In genomic region chr1:235635938-235636663, GRCh38 we compare ENCODE assay signal across 20 cellular contexts. TPM values are rescaled to one million over a fixed set of nuclear protein-coding genes. Genes with fewer than 3 reads are reported as not detected.
DNase-seq lines count a peak whose midpoint lies in the region; ATAC-seq and TF ChIP-seq lines count a peak whose summit lies in the region.
"Had no signal": no experiment of that assay in that cellular context is flagged by ENCODE, and none has a peak within 500 bp of the region (broad histone marks: within the 10 kb centered on the region; RNA-seq: fewer than 3 reads in every experiment).

No MANE protein-coding gene starts in this region.

- no peaks in the 10 kb centered on the region for H3F3A ChIP-seq in Loucy (ENCODE audit: low read depth)

- H3K4me3 ChIP-seq in GM12864 (ENCODE audit: low read depth, low read length) (no peak overlapping the region), Loucy (ENCODE audit: low read length, poor library complexity, severe bottlenecking) (no peak overlapping the region), endodermal cell (ENCODE audit: low read length) (no peak overlapping the region), osteoblast (ENCODE audit: insufficient read depth, low read length) (no peak overlapping the region), Caco-2 (ENCODE audit: low read depth, low read length) (no peak overlapping the region)
- H3K4me3 ChIP-seq: esophagus muscularis mucosa, tibial nerve had no signal

- intact Hi-C loops in Caco-2 (cut with micrococcal nuclease; ENCODE audit: unreplicated experiment): no loop called here

- no peak overlapping the region; the same call in 1 of the 2 replicates for H2AFZ ChIP-seq in Loucy (ENCODE audit: low read length)
- no peak overlapping the region for H2AFZ ChIP-seq in osteoblast (ENCODE audit: low read length)

- H3K9me3 Mint-ChIP-seq in endodermal cell: no peaks in the 10 kb centered on the region
- H3K9me3 Mint-ChIP-seq in Caco-2 (ENCODE audit: unreplicated experiment): no peaks in the 10 kb centered on the region
- H3K9me3 Mint-ChIP-seq: T-helper 1 cell treated with Interleukin-12 subunit alpha and Interleukin-12 subunit beta and Interleukin-4 antibody, amounts not matched to agents 30 μg/mL and 1 μg/mL, for 36 hours had no signal

- H3K27me3 Mint-ChIP-seq in endodermal cell (ENCODE audit: insufficient read depth) (no peaks in the 10 kb centered on the region), Caco-2 (ENCODE audit: insufficient read depth, unreplicated experiment) (no peaks in the 10 kb centered on the region)

- H3K4me2 ChIP-seq in Loucy (ENCODE audit: low read depth, low read length, poor library complexity, severe bottlenecking) (no peak overlapping the region), osteoblast (ENCODE audit: insufficient read depth, low read length) (no peak overlapping the region)
- H3K4me2 ChIP-seq: KMS-11 had no signal

- H3K9ac ChIP-seq in Loucy (ENCODE audit: low read depth, low read length, poor library complexity, severe bottlenecking): no peak overlapping the region
- H3K9ac ChIP-seq in endodermal cell (ENCODE audit: extremely low read depth, low read length, poor library complexity, severe bottlenecking): no peak overlapping the region
- H3K9ac ChIP-seq: KMS-11 had no signal

- DNase-seq in GM12864 (ENCODE audit: low read depth) (no peak), endodermal cell (peak; percentile 46), osteoblast (ENCODE audit: insufficient read length, low spot score, missing footprints) (no peak), NOMO-1 treated with dmso at 0.1 percent for 144 hours (lab: John Stamatoyannopoulos, UW; ENCODE audit: unreplicated experiment) (no peak), Caco-2 (no peak), cerebellum (ENCODE audit: low spot score) (no peak)
- DNase-seq: activated CD4-positive, alpha-beta T cell treated with anti-CD3 and anti-CD28 coated beads for 4 hours; activated naive CD4-positive, alpha-beta T cell treated with anti-CD3 and anti-CD28 coated beads, Interleukin-2, amount 50 U/mL, for 16 hours; activated T-cell treated with anti-CD3 and anti-CD28 coated beads for 4 hours; C1 segment of cervical spinal cord; kidney glomerular epithelial cell; NCI-H1417 treated with DMSO at 0.1 percent for 48 hours; NCI-H2171 treated with DMSO at 0.1 percent for 48 hours had no signal

- H3K9me3 ChIP-seq in Loucy (ENCODE audit: insufficient read depth, low read depth, low read length): no peaks in the 10 kb centered on the region
- no peaks in the 10 kb centered on the region for H3K9me3 ChIP-seq in endodermal cell (ENCODE audit: control insufficient read depth, low read length)
- H3K9me3 ChIP-seq in osteoblast (ENCODE audit: low read depth, low read length): no peaks in the 10 kb centered on the region
- H3K9me3 ChIP-seq in Caco-2: no peaks in the 10 kb centered on the region
- H3K9me3 ChIP-seq: esophagus muscularis mucosa, tibial nerve had no signal

- no peaks in the 10 kb centered on the region for H3K36me3 ChIP-seq in Loucy (ENCODE audit: insufficient read depth, low read length)
- no peaks in the 10 kb centered on the region for H3K36me3 ChIP-seq in endodermal cell (ENCODE audit: control insufficient read depth, insufficient read depth, low read length)
- no peaks in the 10 kb centered on the region for H3K36me3 ChIP-seq in osteoblast (ENCODE audit: insufficient read depth, low read length)
- H3K36me3 ChIP-seq in Caco-2 (ENCODE audit: control insufficient read depth, insufficient read depth, low read length): no peaks in the 10 kb centered on the region
- H3K36me3 ChIP-seq: esophagus muscularis mucosa, tibial nerve had no signal

- no peak overlapping the region for H3K27ac Mint-ChIP-seq in endodermal cell
- no peak overlapping the region for H3K27ac Mint-ChIP-seq in Caco-2 (ENCODE audit: unreplicated experiment)
- H3K27ac Mint-ChIP-seq: T-helper 1 cell treated with Interleukin-12 subunit alpha and Interleukin-12 subunit beta and Interleukin-4 antibody, amounts not matched to agents 30 μg/mL and 1 μg/mL, for 36 hours had no signal

- H3K4me3 Mint-ChIP-seq in endodermal cell (no peak overlapping the region), Caco-2 (ENCODE audit: unreplicated experiment) (no peak overlapping the region)
- H3K4me3 Mint-ChIP-seq: T-helper 1 cell treated with Interleukin-12 subunit alpha and Interleukin-12 subunit beta and Interleukin-4 antibody, amounts not matched to agents 30 μg/mL and 1 μg/mL, for 36 hours had no signal

- H3K27ac ChIP-seq in endodermal cell (ENCODE audit: low read depth, low read length) (no peak overlapping the region), osteoblast (ENCODE audit: low read depth, low read length) (no peak overlapping the region)
- H3K27ac ChIP-seq: esophagus muscularis mucosa, KMS-11, tibial nerve had no signal

- H3K36me3 Mint-ChIP-seq in endodermal cell (ENCODE audit: low read depth) (no peaks in the 10 kb centered on the region), Caco-2 (ENCODE audit: insufficient read depth, unreplicated experiment) (peaks cover 6% of the 10 kb centered on the region)

- H3K27me3 ChIP-seq in Loucy (ENCODE audit: insufficient read depth, low read length, poor library complexity, severe bottlenecking): no peaks in the 10 kb centered on the region
- no peaks in the 10 kb centered on the region for H3K27me3 ChIP-seq in endodermal cell (ENCODE audit: control insufficient read depth, insufficient read depth, low read length, poor library complexity, severe bottlenecking)
- peaks cover 10% of the 10 kb centered on the region for H3K27me3 ChIP-seq in osteoblast (ENCODE audit: insufficient read depth, low read length)
- H3K27me3 ChIP-seq in Caco-2 (replicated peaks; ENCODE audit: control insufficient read depth, insufficient read depth, low read length): no peaks in the 10 kb centered on the region
- H3K27me3 ChIP-seq: tibial nerve had no signal

- CTCF ChIA-PET in Caco-2 (lab: Charles Lee): no interaction called here

- TF ChIP-seq CTCF in GM12864 (IDR thresholded peaks at IDR 0.05; ENCODE audit: low read depth, low read length, missing control alignments) (peak; percentile 16), Loucy (conservative IDR thresholded peaks at IDR 0.05; ENCODE audit: low read length) (peak; percentile 33; the same call in 1 of the 2 replicates), endodermal cell (conservative IDR thresholded peaks at IDR 0.05) (peak; percentile 46), osteoblast (IDR thresholded peaks at IDR 0.05; ENCODE audit: extremely low read depth, low read depth, low read length) (peak; percentile 10), Caco-2 (IDR thresholded peaks at IDR 0.05; ENCODE audit: insufficient read depth in 1 of 2, low read depth in 1 of 2, low read length in 1 of 2, severe bottlenecking in 1 of 2, unreplicated experiment in 1 of 2) (no peak)

- ATAC-seq in GM19351 (IDR thresholded peaks at IDR 0.05; ENCODE audit: unreplicated experiment): no peak
- ATAC-seq: Right ventricle myocardium inferior had no signal

- POLR2A ChIA-PET in Caco-2 (lab: Charles Lee): no interaction called here

- 81 to 93% methylated on average over 8 to 12 of the region's 12 CpGs for WGBS in endodermal cell (ENCODE audit: insufficient coverage in 1 of 2, insufficient read length in 1 of 2), 2 experiments

- H3K9me2 ChIP-seq in Loucy (replicated peaks; ENCODE audit: low read depth, low read length): no peaks in the 10 kb centered on the region

- no TSS peak for BruUV-seq in Caco-2 (replicated peaks; lab: Mats Ljungman, UMichigan)

- H4K20me1 ChIP-seq in Loucy (ENCODE audit: insufficient read depth, low read length, poor library complexity, severe bottlenecking) (no peaks in the 10 kb centered on the region), osteoblast (ENCODE audit: insufficient read depth, low read length) (no peaks in the 10 kb centered on the region)

- H3K4me1 Mint-ChIP-seq in endodermal cell: peaks cover 7% of the 10 kb centered on the region
- peaks cover 6% of the 10 kb centered on the region for H3K4me1 Mint-ChIP-seq in Caco-2 (ENCODE audit: low read depth, unreplicated experiment)

- no peaks in the 10 kb centered on the region for H3K79me2 ChIP-seq in Loucy (ENCODE audit: insufficient read depth, low read length)
- no peaks in the 10 kb centered on the region for H3K79me2 ChIP-seq in osteoblast (ENCODE audit: insufficient read depth, low read length)

- peaks cover 20% of the 10 kb centered on the region for H3K4me1 ChIP-seq in Loucy (ENCODE audit: insufficient read depth, low read length, poor library complexity, severe bottlenecking)
- no peaks in the 10 kb centered on the region for H3K4me1 ChIP-seq in endodermal cell (ENCODE audit: control insufficient read depth, insufficient read depth, low read length)
- H3K4me1 ChIP-seq in osteoblast (ENCODE audit: insufficient read depth, low read length): peaks cover 15% of the 10 kb centered on the region
- H3K4me1 ChIP-seq in Caco-2: no peaks in the 10 kb centered on the region

RNA-seq across cellular contexts. Expression of gene GNG4, which starts 13.5 kb away (rescaled TPM):
- total RNA-seq in endodermal cell (10 to 100 TPM; 13.5 to 14.2 TPM), osteoblast (under 0.01 and 0.29 TPM in 2 replicates), Caco-2 (2022) (3.5 and 5.5 TPM in 2 replicates), cerebellum (54.4 TPM)
- 23.3 TPM for polyA plus RNA-seq in endodermal cell (2013, experiment 1 of 2)
- 22.1 TPM for polyA plus RNA-seq in endodermal cell (2013, experiment 2 of 2)
- total RNA-seq: Right ventricle myocardium inferior had no signal

Comparison
In these comparisons a context has a peak if more than half of its experiments do, and no peak if none do; other contexts are left out.
1. CTCF ChIP-seq: peak in GM12864 (single experiment), Loucy (single experiment), endodermal cell (single experiment) and osteoblast (single experiment); none in Caco-2 (0 of 2).